In genomic region chr13:84413016-84413415, GRCh38 we compare ENCODE assay signal across 20 cellular contexts.
DNase-seq lines count a peak whose midpoint lies in the region; ATAC-seq and TF ChIP-seq lines count a peak whose summit lies in the region.
"Had no signal": no experiment of that assay in that cellular context is flagged by ENCODE, and none has a peak within 500 bp of the region (broad histone marks: within the 10 kb centered on the region; RNA-seq: fewer than 3 reads in every experiment).

No MANE protein-coding gene starts in this region.

- no peak overlapping the region for H3K27ac ChIP-seq in SK-N-SH (ENCODE audit: low read depth in 2 of 2, low read length in 1 of 2)

- no peak overlapping the region for H3K4me3 Mint-ChIP-seq in osteocyte (ENCODE audit: unreplicated experiment)
- H3K4me3 Mint-ChIP-seq: CD4-positive, CD25-positive, alpha-beta regulatory T cell; CD8-positive, alpha-beta memory T cell; GM23338 had no signal

- H3F3A ChIP-seq in SK-N-SH (replicated peaks; ENCODE audit: insufficient read depth), result no peaks in the 10 kb centered on the region

- peak overlapping the region; percentile 0 for H3K27ac Mint-ChIP-seq in osteocyte (ENCODE audit: unreplicated experiment)
- H3K27ac Mint-ChIP-seq: CD4-positive, CD25-positive, alpha-beta regulatory T cell; CD8-positive, alpha-beta memory T cell; GM23338 had no signal

- peaks cover 5% of the 10 kb centered on the region for H3K9me3 Mint-ChIP-seq in osteocyte (ENCODE audit: unreplicated experiment)
- H3K9me3 Mint-ChIP-seq: GM23338 had no signal

- peaks cover 18% of the 10 kb centered on the region for H3K4me1 Mint-ChIP-seq in osteocyte (ENCODE audit: unreplicated experiment)
- H3K4me1 Mint-ChIP-seq: CD4-positive, CD25-positive, alpha-beta regulatory T cell; CD8-positive, alpha-beta memory T cell; GM23338 had no signal

- H4K20me1 ChIP-seq in SK-N-SH (ENCODE audit: insufficient read depth), result no peaks in the 10 kb centered on the region

- CTCF ChIA-PET in SK-N-SH (lab: Yijun Ruan, JAX), result no interaction called here

- TF ChIP-seq EP300 in SK-N-SH (IDR thresholded peaks at IDR 0.05; ENCODE audit: borderline replicate concordance in 1 of 2, low read depth in 1 of 2, low read length in 1 of 2), result no peak

- H3K79me2 ChIP-seq in SK-N-SH (ENCODE audit: insufficient read depth), result no peaks in the 10 kb centered on the region

- peaks cover 0 to 3% of the 10 kb centered on the region in 2 experiments for H3K36me3 ChIP-seq in SK-N-SH (replicated peaks in 1 of 2; ENCODE audit: control insufficient read depth in 1 of 2, insufficient read depth in 2 of 2, low read length in 1 of 2)
- H3K36me3 ChIP-seq: BE2C had no signal

- no peak for TF ChIP-seq RAD21 in SK-N-SH (IDR thresholded peaks at IDR 0.05; ENCODE audit: low read length)

- DNase-seq in SK-N-SH (no peak), M059J (ENCODE audit: low read depth) (peak; percentile 37), osteocyte (ENCODE audit: extremely low spot score, unreplicated experiment) (no peak), erythroblast (lab: John Stamatoyannopoulos, UW) (no peak), GM03348 (ENCODE audit: low spot score) (no peak)
- DNase-seq: ACHN; BE2C; C1 segment of cervical spinal cord; CD4-positive, CD25-positive, alpha-beta regulatory T cell; CD8-positive, alpha-beta memory T cell; COR-L47; DMS 273 treated with DMSO at 0.1 percent for 48 hours; DMS53; DND-41; GDM1; H7 had no signal

- no peaks in the 10 kb centered on the region for H3K36me3 Mint-ChIP-seq in osteocyte (ENCODE audit: unreplicated experiment)
- H3K36me3 Mint-ChIP-seq: CD4-positive, CD25-positive, alpha-beta regulatory T cell; CD8-positive, alpha-beta memory T cell had no signal

- ATAC-seq in SK-N-SH treated with all-trans-retinoic acid at 6 μM for 48 hours, result no peak; the same call in 2 of the 3 replicates
- ATAC-seq in HG02970 (IDR thresholded peaks at IDR 0.05; ENCODE audit: low FRiP score, unreplicated experiment), result no peak
- ATAC-seq: GM23338, HCT116 had no signal

- H3K27me3 Mint-ChIP-seq in osteocyte (ENCODE audit: unreplicated experiment), result no peaks in the 10 kb centered on the region
- H3K27me3 Mint-ChIP-seq: CD4-positive, CD25-positive, alpha-beta regulatory T cell had no signal

- no peaks in the 10 kb centered on the region for H3K27me3 ChIP-seq in SK-N-SH (ENCODE audit: insufficient read depth)
- H3K27me3 ChIP-seq: BE2C had no signal

- no peaks in the 10 kb centered on the region for H3K9me3 ChIP-seq in SK-N-SH
- H3K9me3 ChIP-seq: BE2C had no signal

- no peak overlapping the region for H3K4me2 ChIP-seq in SK-N-SH
- H3K4me2 ChIP-seq: GM23338 had no signal

- H3K9ac ChIP-seq in SK-N-SH, result no peak overlapping the region

- POLR2A ChIA-PET in SK-N-SH (lab: Yijun Ruan, JAX), result no interaction called here

- 0 out of 2 replicates have a peak, but pooled peaks cover 6% of the 10 kb centered on the region for H3K9me2 ChIP-seq in SK-N-SH

- H3K4me3 ChIP-seq in SK-N-SH (ENCODE audit: low read depth in 2 of 2, low read length in 1 of 2), result no peak overlapping the region
- H3K4me3 ChIP-seq: GM23338 had no signal

- no peak for TF ChIP-seq POLR2A in erythroblast (IDR thresholded peaks at IDR 0.05; ENCODE audit: low read length)

- peak overlapping the region; percentile 51; the same call in 1 of the 2 replicates for H2AFZ ChIP-seq in SK-N-SH (ENCODE audit: low read depth)
- H2AFZ ChIP-seq: GM23338 had no signal

- 30% methylated on average over 2 of the region's 2 CpGs for WGBS in SK-N-SH (ENCODE audit: low lambda C conversion rate)

- H3K4me1 ChIP-seq in SK-N-SH (ENCODE audit: control insufficient read depth in 1 of 2, insufficient read depth in 2 of 2, low read depth in 1 of 2, low read length in 1 of 2), result 0 out of 4 replicates have a peak, but pooled peaks cover 0 to 4% of the 10 kb centered on the region in 2 experiments
- H3K4me1 ChIP-seq: BE2C had no signal

- TF ChIP-seq CTCF in SK-N-SH (IDR thresholded peaks at IDR 0.05), result no peak
- no peak for TF ChIP-seq CTCF in osteocyte (IDR thresholded peaks at IDR 0.05)

TF ChIP-seq in SK-N-SH, 30 proteins besides CTCF, POLR2A, EP300 and RAD21:
- TF ChIP-seq CHD2 (IDR thresholded peaks at IDR 0.05; ENCODE audit: low read length, partially characterized antibody), result no peak
- TF ChIP-seq RFX5 (IDR thresholded peaks at IDR 0.05; ENCODE audit: low read length), result no peak
- TF ChIP-seq YY1 (IDR thresholded peaks at IDR 0.05; ENCODE audit: low read depth), result no peak
- TF ChIP-seq TCF12 (IDR thresholded peaks at IDR 0.05), result peak; percentile 17; the same call in 1 of the 2 replicates
- TF ChIP-seq PBX3 (IDR thresholded peaks at IDR 0.05), result peak; percentile 18; the same call in 1 of the 2 replicates
- TF ChIP-seq JUND (IDR thresholded peaks at IDR 0.05), result peak; percentile 18; the same call in 1 of the 2 replicates

TF ChIP-seq in SK-N-SH treated with all-trans-retinoic acid at 6 μM for 48 hours, 23 proteins besides CTCF, POLR2A, EP300 and RAD21:
- TF ChIP-seq ZNF70 (CRISPR knock-in tag; IDR thresholded peaks at IDR 0.05) (no peak), TSHZ2 (CRISPR knock-in tag; IDR thresholded peaks at IDR 0.05) (no peak), PPARA (CRISPR knock-in tag; IDR thresholded peaks at IDR 0.05; ENCODE audit: borderline replicate concordance) (no peak), ZNF565 (CRISPR knock-in tag; conservative IDR thresholded peaks at IDR 0.05; ENCODE audit: low read depth) (no peak)
TF ChIP-seq in SK-N-SH treated with all-trans-retinoic acid at 6 μM for 48 hours: peak in this region for 0.
